ENCODE assay signal across 11 cellular contexts in the genomic region with DNA sequence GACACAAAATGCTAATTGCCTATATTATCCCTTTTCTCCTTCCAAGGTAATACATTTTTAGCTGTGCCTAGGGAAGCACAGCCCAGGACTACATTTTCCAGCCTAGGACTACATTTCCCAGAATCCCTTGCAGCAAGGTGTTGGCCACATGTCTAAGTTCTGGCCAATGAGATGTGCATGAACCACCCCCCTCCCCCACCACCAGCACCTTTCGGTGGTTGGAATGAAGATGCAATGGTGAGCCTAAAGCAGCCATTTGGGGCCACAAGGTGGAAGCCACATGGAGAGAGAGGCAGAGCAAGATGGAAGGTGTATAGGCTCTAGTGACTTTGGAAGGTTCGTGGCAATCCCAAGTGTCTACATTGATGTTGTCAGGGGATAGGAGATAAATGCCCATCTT. TPM values are rescaled to one million over a fixed set of nuclear protein-coding genes. Genes with fewer than 3 reads are reported as not detected.
A peak's percentile ranks its signal among the peaks of the same experiment; 100 is the strongest.
DNase-seq lines count a peak whose midpoint lies in the region; ATAC-seq and TF ChIP-seq lines count a peak whose summit lies in the region.
"Had no signal": no experiment of that assay in that cellular context is flagged by ENCODE, and none has a peak within 500 bp of the region (broad histone marks: within the 10 kb centered on the region; RNA-seq: fewer than 3 reads in every experiment).

No MANE protein-coding gene starts in this region.

- H3K36me3 Mint-ChIP-seq in activated CD4-positive, alpha-beta T cell treated with anti-CD3 and anti-CD28 coated beads, Interleukin-2, amount 10 ng/mL, durations not matched to agents 24 days and 14 days (ENCODE audit: low read depth), result no peaks in the 10 kb centered on the region
- no peaks in the 10 kb centered on the region for H3K36me3 Mint-ChIP-seq in stimulated activated memory B cell treated with anti-CD40 and anti-IgM and Interleukin-4, amounts not matched to agents 10 μg/mL and 1 μg/mL and 100 μg/mL, for 72 hours

- H3K4me3 Mint-ChIP-seq in activated CD4-positive, alpha-beta T cell treated with anti-CD3 and anti-CD28 coated beads, Interleukin-2, amount 10 ng/mL, durations not matched to agents 24 days and 14 days, result no peak overlapping the region
- H3K4me3 Mint-ChIP-seq in stimulated activated memory B cell treated with anti-CD40 and anti-IgM and Interleukin-4, amounts not matched to agents 10 μg/mL and 1 μg/mL and 100 μg/mL, for 72 hours, result no peak overlapping the region
- H3K4me3 Mint-ChIP-seq: brain had no signal

- H3K27ac Mint-ChIP-seq in activated CD4-positive, alpha-beta T cell treated with anti-CD3 and anti-CD28 coated beads, Interleukin-2, amount 10 ng/mL, durations not matched to agents 24 days and 14 days, result no peak overlapping the region
- no peak overlapping the region for H3K27ac Mint-ChIP-seq in stimulated activated memory B cell treated with anti-CD40 and anti-IgM and Interleukin-4, amounts not matched to agents 10 μg/mL and 1 μg/mL and 100 μg/mL, for 72 hours
- H3K27ac Mint-ChIP-seq: brain had no signal

- H3K79me1 ChIP-seq in trophoblast cell (ENCODE audit: low read length), result no peaks in the 10 kb centered on the region

- no peaks in the 10 kb centered on the region for H3K27me3 Mint-ChIP-seq in activated CD4-positive, alpha-beta T cell treated with anti-CD3 and anti-CD28 coated beads, Interleukin-2, amount 10 ng/mL, durations not matched to agents 24 days and 14 days
- peaks cover 47% of the 10 kb centered on the region for H3K27me3 Mint-ChIP-seq in stimulated activated memory B cell treated with anti-CD40 and anti-IgM and Interleukin-4, amounts not matched to agents 10 μg/mL and 1 μg/mL and 100 μg/mL, for 72 hours
- H3K27me3 Mint-ChIP-seq: brain had no signal

- no peak overlapping the region for H2AFZ ChIP-seq in trophoblast cell (ENCODE audit: insufficient read depth, low read length, poor library complexity)

- H3K4me1 Mint-ChIP-seq in activated CD4-positive, alpha-beta T cell treated with anti-CD3 and anti-CD28 coated beads, Interleukin-2, amount 10 ng/mL, durations not matched to agents 24 days and 14 days, result peaks cover 2% of the 10 kb centered on the region
- no peaks in the 10 kb centered on the region for H3K4me1 Mint-ChIP-seq in stimulated activated memory B cell treated with anti-CD40 and anti-IgM and Interleukin-4, amounts not matched to agents 10 μg/mL and 1 μg/mL and 100 μg/mL, for 72 hours
- H3K4me1 Mint-ChIP-seq: brain had no signal

- peak; percentile 73 for DNase-seq in activated CD4-positive, alpha-beta T cell treated with anti-CD3 and anti-CD28 coated beads, Interleukin-2, amount 10 ng/mL, durations not matched to agents 24 days and 14 days
- DNase-seq in activated CD4-positive, alpha-beta T cell treated with anti-CD3 and anti-CD28 coated beads, Interleukin-2, amount 50 U/mL, for 4 hours, result no peak
- DNase-seq in NCI-H2227 (lab: John Stamatoyannopoulos, UW; ENCODE audit: unreplicated experiment), result peak; percentile 66
- DNase-seq in astrocyte of the hippocampus (ENCODE audit: low read depth, low spot score), result peak; percentile 46
- peak; percentile 76 to 83 for DNase-seq in trophoblast cell
- no peak for DNase-seq in NCI-H146 treated with DMSO at 0.1 percent for 48 hours (lab: John Stamatoyannopoulos, UW; ENCODE audit: unreplicated experiment)
- DNase-seq in prostate gland (ENCODE audit: low spot score), result no peak
- DNase-seq: GOT3 had no signal

- no peak for ATAC-seq in stimulated activated memory B cell treated with anti-CD40 and anti-IgM and Interleukin-4, amounts not matched to agents 10 μg/mL and 1 μg/mL and 100 μg/mL, for 72 hours

- no peak overlapping the region for H3K4ac ChIP-seq in trophoblast cell (ENCODE audit: low read depth, low read length)

- no peak overlapping the region for H4K8ac ChIP-seq in trophoblast cell (ENCODE audit: low read depth, low read length)

- no peak overlapping the region for H3K9ac ChIP-seq in trophoblast cell (ENCODE audit: low read length)
- H3K9ac ChIP-seq: BLaER1 treated with 17β-estradiol and CSF1 and Interleukin-3, amounts not matched to agents 10 nM and 100 nM had no signal

- H2AK5ac ChIP-seq in trophoblast cell (ENCODE audit: low read length), result no peak overlapping the region

- no peak overlapping the region for H2BK120ac ChIP-seq in trophoblast cell (ENCODE audit: insufficient read depth, low read length, poor library complexity)

- H4K91ac ChIP-seq in trophoblast cell (ENCODE audit: low read depth, low read length), result no peak overlapping the region

- intact Hi-C loops in activated CD4-positive, alpha-beta T cell treated with anti-CD3 and anti-CD28 coated beads, Interleukin-2, amount 10 ng/mL, durations not matched to agents 24 days and 14 days (cut with micrococcal nuclease), result no loop called here
- intact Hi-C loops in prostate gland (cut with DNase I), result no loop called here

- WGBS in trophoblast cell (ENCODE audit: extremely low coverage, insufficient coverage, insufficient read length), result no CpG with 5 or more reads among the region's 2 CpGs
- 67% methylated on average over 2 of the region's 2 CpGs for WGBS in prostate gland

- no peak overlapping the region for H3K18ac ChIP-seq in trophoblast cell (ENCODE audit: low read length)

- H3K14ac ChIP-seq in trophoblast cell (ENCODE audit: low read length), result no peak overlapping the region

- H4K12ac ChIP-seq in trophoblast cell (ENCODE audit: low read depth, low read length), result no peak overlapping the region

- H3K4me1 ChIP-seq in trophoblast cell (ENCODE audit: control insufficient read depth in 1 of 2, insufficient read depth in 2 of 2, low read length in 2 of 2), result no peaks in the 10 kb centered on the region
- H3K4me1 ChIP-seq in prostate gland (replicated peaks), result no peaks in the 10 kb centered on the region

- H3K23ac ChIP-seq in trophoblast cell (ENCODE audit: low read length), result no peak overlapping the region

- H3K27ac ChIP-seq in trophoblast cell (ENCODE audit: low read depth, low read length), result no peak overlapping the region
- H3K27ac ChIP-seq in prostate gland, result no peak overlapping the region
- H3K27ac ChIP-seq: BLaER1 treated with 17β-estradiol and CSF1 and Interleukin-3, amounts not matched to agents 10 nM and 100 nM had no signal

- H3K79me2 ChIP-seq in trophoblast cell (ENCODE audit: control insufficient read depth, insufficient read depth, low read length, poor library complexity), result no peaks in the 10 kb centered on the region

- H2BK5ac ChIP-seq in trophoblast cell (ENCODE audit: low read depth, low read length, poor library complexity), result no peak overlapping the region

- no peak for TF ChIP-seq POLR2A in prostate gland (IDR thresholded peaks at IDR 0.05)

- H3K9me3 ChIP-seq in trophoblast cell (ENCODE audit: insufficient read depth, low read depth, low read length), result no peaks in the 10 kb centered on the region
- no peaks in the 10 kb centered on the region for H3K9me3 ChIP-seq in prostate gland
- H3K9me3 ChIP-seq: BLaER1 treated with 17β-estradiol and CSF1 and Interleukin-3, amounts not matched to agents 10 nM and 100 nM had no signal

- no peak overlapping the region for H2BK12ac ChIP-seq in trophoblast cell (ENCODE audit: low read length)

- no peak for TF ChIP-seq CTCF in prostate gland (IDR thresholded peaks at IDR 0.05)

- no peaks in the 10 kb centered on the region for H3K9me3 Mint-ChIP-seq in activated CD4-positive, alpha-beta T cell treated with anti-CD3 and anti-CD28 coated beads, Interleukin-2, amount 10 ng/mL, durations not matched to agents 24 days and 14 days
- H3K9me3 Mint-ChIP-seq in stimulated activated memory B cell treated with anti-CD40 and anti-IgM and Interleukin-4, amounts not matched to agents 10 μg/mL and 1 μg/mL and 100 μg/mL, for 72 hours, result peaks cover 2% of the 10 kb centered on the region

- H3K4me3 ChIP-seq in trophoblast cell (ENCODE audit: low read depth, low read length) (no peak overlapping the region), prostate gland (no peak overlapping the region)
- H3K4me3 ChIP-seq: BLaER1 treated with 17β-estradiol and CSF1 and Interleukin-3, amounts not matched to agents 10 nM and 100 nM had no signal

- no peaks in the 10 kb centered on the region for H3K27me3 ChIP-seq in trophoblast cell (ENCODE audit: insufficient read depth, low read length)
- H3K27me3 ChIP-seq in prostate gland (replicated peaks; ENCODE audit: insufficient read depth), result no peaks in the 10 kb centered on the region

- no peaks in the 10 kb centered on the region for H3K36me3 ChIP-seq in trophoblast cell (ENCODE audit: control insufficient read depth in 1 of 2, insufficient read depth in 2 of 2, low read length in 2 of 2)
- H3K36me3 ChIP-seq in prostate gland, result no peaks in the 10 kb centered on the region
- H3K36me3 ChIP-seq: BLaER1 treated with 17β-estradiol and CSF1 and Interleukin-3, amounts not matched to agents 10 nM and 100 nM had no signal

- H3K4me2 ChIP-seq in trophoblast cell (ENCODE audit: low read length), result no peak overlapping the region
- H3K4me2 ChIP-seq: BLaER1 treated with 17β-estradiol and CSF1 and Interleukin-3, amounts not matched to agents 10 nM and 100 nM had no signal

RNA-seq across cellular contexts. Expression of gene UNC13A, which starts 16.2 kb away (rescaled TPM):
- total RNA-seq in activated CD4-positive, alpha-beta T cell treated with anti-CD3 and anti-CD28 coated beads, Interleukin-2, amount 10 ng/mL, durations not matched to agents 24 days and 14 days, result 0.02 TPM in 2 replicates
- polyA plus RNA-seq in trophoblast cell (2013), result 0.01 and 0.03 TPM in 2 replicates
- total RNA-seq in prostate gland, result 1 to 10 TPM in 1 of 2 donors, under 1 TPM in 1; 0.14 to 2.4 TPM

RNA-seq across cellular contexts. Expression of gene MAP1S, which starts 47.4 kb away (rescaled TPM):
- total RNA-seq in activated CD4-positive, alpha-beta T cell treated with anti-CD3 and anti-CD28 coated beads, Interleukin-2, amount 10 ng/mL, durations not matched to agents 24 days and 14 days, result 69.0 and 70.3 TPM in 2 replicates
- 41.8 and 44.0 TPM in 2 replicates for polyA plus RNA-seq in trophoblast cell (2013)
- 10 to 100 TPM; 34.9 to 61.1 TPM for total RNA-seq in prostate gland

Comparison
In these comparisons a context has a peak if more than half of its experiments do, and no peak if none do; other contexts are left out.
1. DNase-seq: peak in activated CD4-positive, alpha-beta T cell treated with anti-CD3 and anti-CD28 coated beads, Interleukin-2, amount 10 ng/mL, durations not matched to agents 24 days and 14 days (single experiment), NCI-H2227 (single experiment), astrocyte of the hippocampus (single experiment) and trophoblast cell (2 of 2); none in activated CD4-positive, alpha-beta T cell treated with anti-CD3 and anti-CD28 coated beads, Interleukin-2, amount 50 U/mL, for 4 hours (0 of 2), NCI-H146 treated with DMSO at 0.1 percent for 48 hours (single experiment) and prostate gland (single experiment).